ENCODE assay signal across 3 cellular contexts in genomic region chr6:132858750-132859149, GRCh38.
TF ChIP-seq lines count a peak whose summit lies in the region.

No MANE protein-coding gene starts in this region.

TF ChIP-seq in A549, 52 proteins besides CTCF, POLR2A, EP300 and RAD21:
- TF ChIP-seq MAFK (IDR thresholded peaks at IDR 0.05; ENCODE audit: partially characterized antibody) (peak; percentile 13), JUNB (IDR thresholded peaks at IDR 0.05) (no peak)

TF ChIP-seq in IMR-90, 13 proteins besides CTCF, POLR2A, EP300 and RAD21:
- TF ChIP-seq MAFK (IDR thresholded peaks at IDR 0.05; ENCODE audit: low read depth, low read length) (0 out of 2 replicates have a peak, but pooled peaks have one; percentile 10), RFX5 (IDR thresholded peaks at IDR 0.05; ENCODE audit: low read depth, low read length) (no peak), MXI1 (IDR thresholded peaks at IDR 0.05; ENCODE audit: borderline replicate concordance, low read depth, low read length) (no peak), USF2 (IDR thresholded peaks at IDR 0.05; ENCODE audit: low read depth, low read length) (no peak)

TF ChIP-seq in K562, 482 proteins besides CTCF, POLR2A, EP300 and RAD21:
- TF ChIP-seq EHMT2 (IDR thresholded peaks at IDR 0.05) (no peak), POLR2B (IDR thresholded peaks at IDR 0.05; ENCODE audit: low read depth, partially characterized antibody) (no peak), FOXJ2 (tag; IDR thresholded peaks at IDR 0.05) (no peak), ZNF316 (IDR thresholded peaks at IDR 0.05) (peak; percentile 30; the same call in 1 of the 2 replicates), ZNF175 (CRISPR knock-in tag; IDR thresholded peaks at IDR 0.05; ENCODE audit: low read depth) (no peak)
